In genomic region chr22:37824674-37825641, GRCh38 we compare ENCODE assay signal across 8 cellular contexts. TPM values are rescaled to one million over a fixed set of nuclear protein-coding genes. Genes with fewer than 3 reads are reported as not detected.
DNase-seq lines count a peak whose midpoint lies in the region; ATAC-seq and TF ChIP-seq lines count a peak whose summit lies in the region.

No MANE protein-coding gene starts in this region.

- H3K36me3 ChIP-seq in adipocyte (ENCODE audit: control insufficient read depth, insufficient read depth, low read length, severe bottlenecking) (peaks cover 8% of the 10 kb centered on the region), suprapubic skin (peaks cover 10% of the 10 kb centered on the region), HAP-1 (replicated peaks) (peaks cover 5% of the 10 kb centered on the region)

- H3K27me3 ChIP-seq in adipocyte (replicated peaks; ENCODE audit: control insufficient read depth, insufficient read depth, low read length), result peaks cover 30% of the 10 kb centered on the region
- H3K27me3 ChIP-seq in suprapubic skin, result peaks cover 39% of the 10 kb centered on the region
- H3K27me3 ChIP-seq in HAP-1 (ENCODE audit: low read depth), result no peaks in the 10 kb centered on the region

- peaks cover 4% of the 10 kb centered on the region for H3K4me1 ChIP-seq in adipocyte (ENCODE audit: control insufficient read depth, insufficient read depth, low read length)
- H3K4me1 ChIP-seq in suprapubic skin, result peaks cover 18% of the 10 kb centered on the region
- H3K4me1 ChIP-seq in HAP-1, result no peaks in the 10 kb centered on the region

- no peak for TF ChIP-seq POLR2A in suprapubic skin (IDR thresholded peaks at IDR 0.05)

- H3K27me3 Mint-ChIP-seq in activated T-cell treated with anti-CD3 and anti-CD28 coated beads, Interleukin-2, amount 50 U/mL, for 4 hours (ENCODE audit: low read depth), result peaks cover 28% of the 10 kb centered on the region

- no peaks in the 10 kb centered on the region for H3K36me3 Mint-ChIP-seq in activated T-cell treated with anti-CD3 and anti-CD28 coated beads, Interleukin-2, amount 50 U/mL, for 4 hours (ENCODE audit: insufficient read depth)

- in situ Hi-C loops in HAP-1 (cut with MboI; ENCODE audit: low sequenced_read_pairs), result no loop called here

- peaks cover 2% of the 10 kb centered on the region for H3K4me1 Mint-ChIP-seq in activated T-cell treated with anti-CD3 and anti-CD28 coated beads, Interleukin-2, amount 50 U/mL, for 4 hours (ENCODE audit: low read depth)

- H3K4me3 ChIP-seq in adipocyte (ENCODE audit: low read length), result peak overlapping the region; percentile 7
- H3K4me3 ChIP-seq in suprapubic skin, result peak overlapping the region; percentile 44
- no peak overlapping the region for H3K4me3 ChIP-seq in HAP-1

- H3K9me3 ChIP-seq in adipocyte (ENCODE audit: control insufficient read depth, low read length) (no peaks in the 10 kb centered on the region), suprapubic skin (no peaks in the 10 kb centered on the region), HAP-1 (no peaks in the 10 kb centered on the region)

- ATAC-seq in activated T-cell treated with anti-CD3 and anti-CD28 coated beads, Interleukin-2, amount 50 U/mL, for 4 hours, result peak; percentile 68 to 70
- ATAC-seq in GM19397 (IDR thresholded peaks at IDR 0.05; ENCODE audit: unreplicated experiment), result no peak

- H3K27ac ChIP-seq in suprapubic skin, result no peak overlapping the region

- no peak for TF ChIP-seq EP300 in suprapubic skin (IDR thresholded peaks at IDR 0.05)

- no peak overlapping the region for H3K9ac ChIP-seq in adipocyte (ENCODE audit: low read length)

- no peaks in the 10 kb centered on the region for H3K9me3 Mint-ChIP-seq in activated T-cell treated with anti-CD3 and anti-CD28 coated beads, Interleukin-2, amount 50 U/mL, for 4 hours

- H3K4me3 Mint-ChIP-seq in activated T-cell treated with anti-CD3 and anti-CD28 coated beads, Interleukin-2, amount 50 U/mL, for 4 hours, result peak overlapping the region; percentile 60

- WGBS in suprapubic skin, result 57% methylated on average over 6 of the region's 135 CpGs

- TF ChIP-seq CTCF in suprapubic skin (IDR thresholded peaks at IDR 0.05), result no peak

- DNase-seq in activated T-cell treated with anti-CD3 and anti-CD28 coated beads, Interleukin-2, amount 50 U/mL, for 4 hours, result no peak
- DNase-seq in activated T-cell treated with anti-CD3 and anti-CD28 coated beads for 4 hours (no peak), adipocyte (ENCODE audit: low read depth) (peak; percentile 18), islet precursor cell (peak; percentile 67), suprapubic skin (ENCODE audit: low spot score in 2 of 2) (no peak), HAP-1 (ENCODE audit: low spot score in 2 of 2) (no peak), ecto neural progenitor cell (ENCODE audit: low spot score) (no peak)

RNA-seq across cellular contexts. Expression of gene GALR3, which starts 1.8 kb away (rescaled TPM):
- total RNA-seq in activated T-cell treated with anti-CD3 and anti-CD28 coated beads, Interleukin-2, amount 50 U/mL, for 4 hours, result not detected
- not detected for total RNA-seq in suprapubic skin

RNA-seq across cellular contexts. Expression of gene GCAT, which starts 17.2 kb away (rescaled TPM):
- total RNA-seq in activated T-cell treated with anti-CD3 and anti-CD28 coated beads, Interleukin-2, amount 50 U/mL, for 4 hours, result 10 to 100 TPM in 1 of 3 donors, 1 to 10 TPM in 2; 6.5 to 12.3 (median 8.6) TPM
- total RNA-seq in suprapubic skin, result 10 to 100 TPM; 11.3 to 34.5 (median 20.1) TPM

RNA-seq across cellular contexts. Expression of gene ANKRD54, which starts 19.2 kb away (rescaled TPM):
- 10 to 100 TPM; 28.0 to 30.4 (median 29.7) TPM for total RNA-seq in activated T-cell treated with anti-CD3 and anti-CD28 coated beads, Interleukin-2, amount 50 U/mL, for 4 hours
- 10 to 100 TPM; 22.7 to 38.6 (median 32.7) TPM for total RNA-seq in suprapubic skin

RNA-seq across cellular contexts. Expression of gene EIF3L, which starts 24.3 kb away (rescaled TPM):
- 100 to 1,000 TPM; 448 to 518 (median 461) TPM for total RNA-seq in activated T-cell treated with anti-CD3 and anti-CD28 coated beads, Interleukin-2, amount 50 U/mL, for 4 hours
- 100 to 1,000 TPM; 379 to 589 (median 576) TPM for total RNA-seq in suprapubic skin

Comparison
In these comparisons a context has a peak if more than half of its experiments do, and no peak if none do; other contexts are left out.
1. DNase-seq: peak in adipocyte (single experiment) and islet precursor cell (single experiment); none in activated T-cell treated with anti-CD3 and anti-CD28 coated beads, Interleukin-2, amount 50 U/mL, for 4 hours (single experiment), activated T-cell treated with anti-CD3 and anti-CD28 coated beads for 4 hours (single experiment), suprapubic skin (0 of 2), HAP-1 (0 of 2) and ecto neural progenitor cell (single experiment).